Comparison of ENCODE assay signal across 19 cellular contexts in the genomic region with DNA sequence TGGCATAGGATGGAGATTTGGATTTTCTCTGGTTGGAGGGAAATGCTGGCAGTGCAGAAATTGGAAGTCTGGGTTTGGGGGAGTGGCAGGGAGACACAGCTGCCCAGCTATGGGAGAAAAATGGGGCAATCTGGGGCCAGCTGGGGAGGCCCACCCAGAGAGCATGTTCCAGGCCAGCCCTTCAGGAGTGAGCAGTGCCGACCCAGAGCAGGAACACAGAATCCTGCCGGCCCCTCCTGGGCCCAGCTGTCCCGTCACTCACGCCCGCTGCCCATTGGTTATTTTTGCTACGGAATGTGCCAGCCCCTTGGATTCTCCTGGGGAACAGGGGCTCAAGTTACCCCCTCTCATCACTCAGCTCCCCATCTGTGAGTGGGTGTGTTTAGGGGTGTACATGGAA. TPM values are rescaled to one million over a fixed set of nuclear protein-coding genes. Genes with fewer than 3 reads are reported as not detected.
"Had no signal": no experiment of that assay in that cellular context is flagged by ENCODE, and none has a peak within 500 bp of the region (broad histone marks: within the 10 kb centered on the region; RNA-seq: fewer than 3 reads in every experiment).

No MANE protein-coding gene starts in this region.

- H3K9me3 ChIP-seq: body of pancreas, SJSA1, upper lobe of left lung had no signal

- H3K27ac Mint-ChIP-seq: activated naive CD8-positive, alpha-beta T cell treated with anti-CD3 and anti-CD28 coated beads for 36 hours; activated T-helper 1 cell treated with anti-CD3 and anti-CD28 coated beads, Interleukin-12 subunit alpha, Interleukin-12 subunit beta, Interleukin-2, Interleukin-4 antibody, amounts not matched to agents 30 ng/mL and 10 ng/mL and 1 ng/mL, durations not matched to agents 14 hours and 24 hours and 36 hours; nephron progenitor cell had no signal

- H3K27ac ChIP-seq: body of pancreas, epithelial cell of prostate, SJSA1, skin epidermis, upper lobe of left lung had no signal

- H3K4me3 ChIP-seq: body of pancreas, SJSA1, skin epidermis, upper lobe of left lung had no signal

- H3K36me3 ChIP-seq: SJSA1, upper lobe of left lung had no signal

- ATAC-seq: body of pancreas, left lobe of liver had no signal

- DNase-seq: activated CD4-positive, alpha-beta T cell treated with anti-CD3 and anti-CD28 coated beads, Interleukin-2, amount 50 U/mL, for 1 hour; activated naive CD8-positive, alpha-beta T cell treated with anti-CD3 and anti-CD28 coated beads for 36 hours; amygdala; body of pancreas; effector memory CD4-positive, alpha-beta T cell; hippocampal formation; nephron progenitor cell; stimulated activated CD4-positive, alpha-beta T cell treated with anti-CD3 and anti-CD28 coated beads, Interleukin-4, amount 100 ng/mL, for 24 hours; stimulated activated naive CD4-positive, alpha-beta T cell had no signal

- H3K9me3 Mint-ChIP-seq: activated naive CD8-positive, alpha-beta T cell treated with anti-CD3 and anti-CD28 coated beads for 36 hours; activated T-helper 1 cell treated with anti-CD3 and anti-CD28 coated beads, Interleukin-12 subunit alpha, Interleukin-12 subunit beta, Interleukin-2, Interleukin-4 antibody, amounts not matched to agents 30 ng/mL and 10 ng/mL and 1 ng/mL, durations not matched to agents 14 hours and 24 hours and 36 hours; central memory CD8-positive, alpha-beta T cell; nephron progenitor cell had no signal

- H3K4me3 Mint-ChIP-seq: activated naive CD8-positive, alpha-beta T cell treated with anti-CD3 and anti-CD28 coated beads for 36 hours; activated T-helper 1 cell treated with anti-CD3 and anti-CD28 coated beads, Interleukin-12 subunit alpha, Interleukin-12 subunit beta, Interleukin-2, Interleukin-4 antibody, amounts not matched to agents 30 ng/mL and 10 ng/mL and 1 ng/mL, durations not matched to agents 14 hours and 24 hours and 36 hours; central memory CD8-positive, alpha-beta T cell; nephron progenitor cell had no signal

- H3K36me3 Mint-ChIP-seq: activated naive CD8-positive, alpha-beta T cell treated with anti-CD3 and anti-CD28 coated beads for 36 hours had no signal

RNA-seq across cellular contexts. Expression of a gene that starts 21.3 kb away (rescaled TPM):
- total RNA-seq: activated CD8-positive, alpha-beta memory T cell treated with anti-CD3 and anti-CD28 coated beads for 36 hours; activated T-helper 1 cell treated with anti-CD3 and anti-CD28 coated beads, Interleukin-12 subunit alpha, Interleukin-12 subunit beta, Interleukin-2, Interleukin-4 antibody, amounts not matched to agents 30 ng/mL and 10 ng/mL and 1 ng/mL, durations not matched to agents 14 hours and 24 hours and 36 hours; pulmonary artery endothelial cell had no signal
- polyA plus RNA-seq: keratinocyte had no signal
